Comparison of ENCODE assay signal across 8 cellular contexts in the genomic region with DNA sequence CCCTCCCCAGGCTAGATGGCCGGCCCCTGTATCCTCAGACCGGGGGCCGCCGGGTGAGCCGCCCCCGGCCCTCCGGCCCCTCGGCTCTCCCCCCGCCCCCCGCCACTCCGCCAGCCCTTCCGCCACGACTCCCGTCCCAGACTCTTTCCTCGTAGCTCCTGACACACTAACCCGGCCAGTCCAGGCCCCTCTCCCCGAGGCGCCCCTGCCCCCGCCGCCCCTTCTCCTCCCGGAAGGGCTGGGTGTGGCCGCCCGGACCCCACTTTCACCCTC. TPM values are rescaled to one million over a fixed set of nuclear protein-coding genes. Genes with fewer than 3 reads are reported as not detected.
DNase-seq lines count a peak whose midpoint lies in the region; ATAC-seq, FAIRE-seq and TF ChIP-seq lines count a peak whose summit lies in the region.

No MANE protein-coding gene starts in this region.

- H3F3A ChIP-seq in SK-N-SH (replicated peaks; ENCODE audit: insufficient read depth) = peaks cover 56% of the 10 kb centered on the region

- H3K27ac ChIP-seq in SK-N-SH (ENCODE audit: low read depth in 2 of 2, low read length in 1 of 2) = peak overlapping the region; percentile 81 to 98
- peak overlapping the region; percentile 100 for H3K27ac ChIP-seq in suprapubic skin

- H3K27me3 ChIP-seq in SK-N-SH (ENCODE audit: insufficient read depth) (no peaks in the 10 kb centered on the region), adipocyte (replicated peaks; ENCODE audit: control insufficient read depth, insufficient read depth, low read length) (no peaks in the 10 kb centered on the region), kidney epithelial cell (ENCODE audit: control insufficient read depth, insufficient read depth, low read length) (no peaks in the 10 kb centered on the region), suprapubic skin (no peaks in the 10 kb centered on the region)

- CTCF ChIA-PET in SK-N-SH (lab: Yijun Ruan, JAX) = interaction anchor here (0.7 to 8.4 kb wide), 5 partner anchors 8 to 141 kb away, joined by 3 to 112 read pairs (median 3); no protein-coding TSS in a partner anchor

- H3K4me3 ChIP-seq in SK-N-SH (ENCODE audit: low read depth in 2 of 2, low read length in 1 of 2) = peak overlapping the region; percentile 77 to 95
- peak overlapping the region; percentile 97 for H3K4me3 ChIP-seq in adipocyte (ENCODE audit: low read length)
- H3K4me3 ChIP-seq in kidney epithelial cell (ENCODE audit: low read depth, low read length) = peak overlapping the region; percentile 89
- peak overlapping the region; percentile 99 for H3K4me3 ChIP-seq in suprapubic skin

- DNase-seq in SK-N-SH (no peak), adipocyte (ENCODE audit: low read depth) (no peak), kidney epithelial cell (ENCODE audit: low read depth) (no peak), suprapubic skin (ENCODE audit: low spot score in 2 of 2) (no peak), NCI-H774 (lab: John Stamatoyannopoulos, UW) (no peak), HTR-8/SVneo (ENCODE audit: insufficient read length, low spot score) (no peak), NCI-H2171 (lab: John Stamatoyannopoulos, UW) (no peak)

- POLR2A ChIA-PET in SK-N-SH (lab: Yijun Ruan, JAX) = interaction anchor here (0.6 to 3.6 kb wide), 4 partner anchors 9 to 344 kb away, joined by 3 to 24 read pairs (median 3); partner anchors contain the start of genes SERPINF1 and WDR81

- no peak for TF ChIP-seq EP300 in SK-N-SH (IDR thresholded peaks at IDR 0.05; ENCODE audit: borderline replicate concordance in 1 of 2, low read depth in 1 of 2, low read length in 1 of 2)
- TF ChIP-seq EP300 in suprapubic skin (IDR thresholded peaks at IDR 0.05) = no peak

- H4K20me1 ChIP-seq in SK-N-SH (ENCODE audit: insufficient read depth) = peaks cover 45% of the 10 kb centered on the region

- TF ChIP-seq RAD21 in SK-N-SH (IDR thresholded peaks at IDR 0.05; ENCODE audit: low read length) = no peak

- H3K9me3 ChIP-seq in SK-N-SH (no peaks in the 10 kb centered on the region), adipocyte (ENCODE audit: control insufficient read depth, low read length) (no peaks in the 10 kb centered on the region), suprapubic skin (no peaks in the 10 kb centered on the region)

- H3K9ac ChIP-seq in SK-N-SH (peak overlapping the region; percentile 98), adipocyte (ENCODE audit: low read length) (peak overlapping the region; percentile 99)

- TF ChIP-seq POLR2A in suprapubic skin (IDR thresholded peaks at IDR 0.05) = no peak

- H3K79me2 ChIP-seq in SK-N-SH (ENCODE audit: insufficient read depth) = peaks cover 61% of the 10 kb centered on the region

- H3K36me3 ChIP-seq in SK-N-SH (replicated peaks in 1 of 2; ENCODE audit: control insufficient read depth in 1 of 2, insufficient read depth in 2 of 2, low read length in 1 of 2) (peaks cover 26 to 31% of the 10 kb centered on the region in 2 experiments), adipocyte (ENCODE audit: control insufficient read depth, insufficient read depth, low read length, severe bottlenecking) (peaks cover 34% of the 10 kb centered on the region), kidney epithelial cell (ENCODE audit: control insufficient read depth, insufficient read depth, low read length) (peaks cover 11% of the 10 kb centered on the region), suprapubic skin (peaks cover 20% of the 10 kb centered on the region)

- 0% methylated on average over 14 of the region's 23 CpGs for WGBS in SK-N-SH (ENCODE audit: low lambda C conversion rate)
- 7% methylated on average over 8 of the region's 23 CpGs for WGBS in suprapubic skin

- peak overlapping the region; percentile 99 for H3K4me2 ChIP-seq in SK-N-SH

- H2AFZ ChIP-seq in SK-N-SH (ENCODE audit: low read depth) = no peak overlapping the region

- no peak for ATAC-seq in SK-N-SH treated with all-trans-retinoic acid at 6 μM for 48 hours

- H3K9me2 ChIP-seq in SK-N-SH = no peaks in the 10 kb centered on the region

- FAIRE-seq in HTR-8/SVneo (lab: Jason Lieb, UNC) = no peak

- no peak for TF ChIP-seq CTCF in SK-N-SH (IDR thresholded peaks at IDR 0.05)
- no peak for TF ChIP-seq CTCF in kidney epithelial cell (IDR thresholded peaks at IDR 0.05; ENCODE audit: insufficient read depth, low read length, poor library complexity, severe bottlenecking)
- TF ChIP-seq CTCF in suprapubic skin (IDR thresholded peaks at IDR 0.05) = no peak

- peaks cover 16 to 31% of the 10 kb centered on the region in 2 experiments; a peak in 3 of 4 replicates for H3K4me1 ChIP-seq in SK-N-SH (ENCODE audit: control insufficient read depth in 1 of 2, insufficient read depth in 2 of 2, low read depth in 1 of 2, low read length in 1 of 2)
- peaks cover 53% of the 10 kb centered on the region for H3K4me1 ChIP-seq in adipocyte (ENCODE audit: control insufficient read depth, insufficient read depth, low read length)
- H3K4me1 ChIP-seq in suprapubic skin = peaks cover 65% of the 10 kb centered on the region

TF ChIP-seq in SK-N-SH, 30 proteins besides CTCF, POLR2A, EP300 and RAD21 (continues in another document):
- TF ChIP-seq JUND (IDR thresholded peaks at IDR 0.05) (no peak), RXRA (IDR thresholded peaks at IDR 0.05; ENCODE audit: borderline replicate concordance, low read depth) (no peak), FOXM1 (IDR thresholded peaks at IDR 0.05; ENCODE audit: low read depth) (no peak), RFX5 (IDR thresholded peaks at IDR 0.05; ENCODE audit: low read length) (no peak), MAX (IDR thresholded peaks at IDR 0.05; ENCODE audit: low read depth) (no peak), USF1 (IDR thresholded peaks at IDR 0.05; ENCODE audit: borderline replicate concordance, low read depth) (no peak)

TF ChIP-seq in SK-N-SH treated with all-trans-retinoic acid at 6 μM for 48 hours, 23 proteins besides CTCF, POLR2A, EP300 and RAD21:
- no peak for TF ChIP-seq CREB5 (CRISPR knock-in tag; IDR thresholded peaks at IDR 0.05; ENCODE audit: low read depth)
- no peak for TF ChIP-seq ZNF70 (CRISPR knock-in tag; IDR thresholded peaks at IDR 0.05)
- no peak for TF ChIP-seq PATZ1 (CRISPR knock-in tag; IDR thresholded peaks at IDR 0.05; ENCODE audit: borderline replicate concordance)
- no peak for TF ChIP-seq GLIS3 (CRISPR knock-in tag; IDR thresholded peaks at IDR 0.05)

RNA-seq across cellular contexts. Expression of gene TLCD2, which starts 5.6 kb away (rescaled TPM):
- polyA plus RNA-seq in SK-N-SH (2012; rRNA removed) = 1.3 and 1.9 TPM in 2 replicates
- polyA plus RNA-seq in SK-N-SH (2012; cell fraction: cytosol; rRNA removed) = 1.7 and 1.9 TPM in 2 replicates
- polyA plus RNA-seq in SK-N-SH (2012; cell fraction: nucleus; rRNA removed) = 1.4 and 2.0 TPM in 2 replicates
- total RNA-seq in kidney epithelial cell (1.8 and 1.9 TPM in 2 replicates), suprapubic skin (1 to 10 TPM; 2.2 to 4.6 (median 2.9) TPM)

RNA-seq across cellular contexts. Expression of gene WDR81, which starts 8.8 kb away (rescaled TPM):
- polyA plus RNA-seq in SK-N-SH (2012; rRNA removed) = 7.2 and 9.3 TPM in 2 replicates
- polyA plus RNA-seq in SK-N-SH (2012; cell fraction: cytosol; rRNA removed) = 2.4 and 4.3 TPM in 2 replicates
- 30.4 and 32.0 TPM in 2 replicates for polyA plus RNA-seq in SK-N-SH (2012; cell fraction: nucleus; rRNA removed)
- total RNA-seq in kidney epithelial cell (35.5 and 43.7 TPM in 2 replicates), suprapubic skin (10 to 100 TPM; 40.0 to 61.7 (median 51.3) TPM)

RNA-seq across cellular contexts. Expression of gene SERPINF2, which starts 26.9 kb away (rescaled TPM):
- polyA plus RNA-seq in SK-N-SH (2012; rRNA removed) = 0.16 and 0.26 TPM in 2 replicates
- polyA plus RNA-seq in SK-N-SH (2012; cell fraction: cytosol; rRNA removed) = 0.05 and 0.18 TPM in 2 replicates
- polyA plus RNA-seq in SK-N-SH (2012; cell fraction: nucleus; rRNA removed) = 1.0 and 1.5 TPM in 2 replicates
- total RNA-seq in kidney epithelial cell (1.2 and 1.4 TPM in 2 replicates), suprapubic skin (1 to 10 TPM; 3.9 to 7.4 (median 5.9) TPM)

RNA-seq across cellular contexts. Expression of gene PRPF8, which starts 31.1 kb away (rescaled TPM):
- polyA plus RNA-seq in SK-N-SH (2012; rRNA removed) = 123 and 149 TPM in 2 replicates
- polyA plus RNA-seq in SK-N-SH (2012; cell fraction: cytosol; rRNA removed) = 54.5 and 84.1 TPM in 2 replicates
- polyA plus RNA-seq in SK-N-SH (2012; cell fraction: nucleus; rRNA removed) = 251 and 315 TPM in 2 replicates
- total RNA-seq in kidney epithelial cell = 185 and 220 TPM in 2 replicates
- 100 to 1,000 TPM; 186 to 341 (median 220) TPM for total RNA-seq in suprapubic skin

RNA-seq across cellular contexts. Expression of gene SERPINF1, which starts 46.1 kb away (rescaled TPM):
- polyA plus RNA-seq in SK-N-SH (2012; rRNA removed) = 380 and 392 TPM in 2 replicates
- polyA plus RNA-seq in SK-N-SH (2012; cell fraction: cytosol; rRNA removed) = 248 and 316 TPM in 2 replicates
- 275 and 299 TPM in 2 replicates for polyA plus RNA-seq in SK-N-SH (2012; cell fraction: nucleus; rRNA removed)
- 12.7 and 16.1 TPM in 2 replicates for total RNA-seq in kidney epithelial cell
- total RNA-seq in suprapubic skin = 100 to 1,000 TPM; 146 to 256 (median 194) TPM
